ENCODE assay signal across 18 cellular contexts in genomic region chr13:62294210-62294609, GRCh38.
DNase-seq lines count a peak whose midpoint lies in the region; ATAC-seq and TF ChIP-seq lines count a peak whose summit lies in the region.
"Had no signal": no experiment of that assay in that cellular context is flagged by ENCODE, and none has a peak within 500 bp of the region (broad histone marks: within the 10 kb centered on the region; RNA-seq: fewer than 3 reads in every experiment).

No MANE protein-coding gene starts in this region.

- in situ Hi-C loops in astrocyte of the spinal cord (cut with HindIII; ENCODE audit: low sequenced_read_pairs): no loop called here

- H3K9me3 ChIP-seq in MG63: no peaks in the 10 kb centered on the region
- H3K9me3 ChIP-seq: HAP-1 had no signal

- TF ChIP-seq POLR2A in GM18505 (IDR thresholded peaks at IDR 0.05; ENCODE audit: borderline replicate concordance, extremely low read depth, insufficient read depth, insufficient read length): no peak

- no peaks in the 10 kb centered on the region for H3K27me3 ChIP-seq in MG63
- no peaks in the 10 kb centered on the region for H3K27me3 ChIP-seq in foreskin keratinocyte

- H3K4me1 ChIP-seq in foreskin keratinocyte: no peaks in the 10 kb centered on the region
- H3K4me1 ChIP-seq: HAP-1 had no signal

- no peaks in the 10 kb centered on the region for H3K36me3 ChIP-seq in MG63
- H3K36me3 ChIP-seq: HAP-1 had no signal

- H3K4me3 ChIP-seq in MG63: no peak overlapping the region
- H3K4me3 ChIP-seq in astrocyte of the spinal cord (ENCODE audit: low read depth, low read length): no peak overlapping the region
- H3K4me3 ChIP-seq: HAP-1 had no signal

- H3K27ac ChIP-seq in foreskin keratinocyte: no peak overlapping the region
- H3K27ac ChIP-seq: KMS-11 had no signal

- peak; percentile 16 for DNase-seq in A172 (ENCODE audit: low spot score)
- peak; percentile 2 for DNase-seq in MG63
- DNase-seq in astrocyte of the spinal cord (ENCODE audit: low read depth, low spot score): peak; percentile 5
- peak; percentile 14 to 75 for DNase-seq in foreskin keratinocyte
- no peak for DNase-seq in NCI-H2171 (lab: John Stamatoyannopoulos, UW)
- DNase-seq in glomerular visceral epithelial cell (ENCODE audit: extremely low spot score): no peak
- no peak for DNase-seq in NCI-H2196 treated with DMSO at 0.1 percent for 48 hours (lab: John Stamatoyannopoulos, UW; ENCODE audit: unreplicated experiment)
- DNase-seq: C1 segment of cervical spinal cord, COR-L47, DMS153, NCI-H1417, NCI-H2029, NCI-H524, OCI-M1, RPMI8226 had no signal

- no peak for TF ChIP-seq CTCF in astrocyte of the spinal cord (IDR thresholded peaks at IDR 0.05; ENCODE audit: low read depth, low read length)
- TF ChIP-seq CTCF in foreskin keratinocyte (conservative IDR thresholded peaks at IDR 0.05): no peak

- no peak for ATAC-seq in foreskin keratinocyte
- no peak for ATAC-seq in GM18505 (IDR thresholded peaks at IDR 0.05; ENCODE audit: unreplicated experiment)

Comparison
In these comparisons a context has a peak if more than half of its experiments do, and no peak if none do; other contexts are left out.
1. DNase-seq: peak in A172 (single experiment), MG63 (single experiment), astrocyte of the spinal cord (single experiment) and foreskin keratinocyte (2 of 2); none in NCI-H2171 (single experiment), glomerular visceral epithelial cell (single experiment) and NCI-H2196 treated with DMSO at 0.1 percent for 48 hours (single experiment).